25 cellular contexts compared by ENCODE assay signal in the genomic region with DNA sequence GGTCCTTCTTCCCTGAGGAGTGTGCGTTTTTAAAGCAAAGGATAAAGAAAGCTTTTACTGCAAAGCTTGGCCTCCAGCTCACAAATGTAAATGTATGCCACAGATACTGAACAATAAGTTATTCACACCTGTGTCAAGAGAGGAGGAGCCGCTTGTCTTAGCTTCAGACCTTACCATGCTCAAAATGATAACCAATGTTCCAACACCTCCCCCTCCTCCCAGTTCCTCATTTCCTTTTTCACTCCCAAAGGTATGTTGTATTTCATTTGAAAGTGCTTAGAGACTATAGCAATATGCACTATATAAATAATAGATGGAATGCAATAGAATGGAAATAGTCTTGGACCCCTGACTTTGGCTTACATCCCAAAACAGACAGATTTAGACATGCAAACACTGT.
"Had no signal": no experiment of that assay in that cellular context is flagged by ENCODE, and none has a peak within 500 bp of the region (broad histone marks: within the 10 kb centered on the region; RNA-seq: fewer than 3 reads in every experiment).

No MANE protein-coding gene starts in this region.

- H3K4me3 ChIP-seq: adrenal gland, body of pancreas, esophagus squamous epithelium, left ventricle myocardium inferior, lung, neural progenitor cell, spleen, testis, transverse colon had no signal

- H3K36me3 ChIP-seq: adrenal gland, esophagus squamous epithelium, left ventricle myocardium inferior, neural progenitor cell, spleen, transverse colon had no signal

- H3K9me3 ChIP-seq: adrenal gland, body of pancreas, esophagus squamous epithelium, left ventricle myocardium inferior, spleen, testis, transverse colon had no signal

- H3K27me3 ChIP-seq: body of pancreas, esophagus squamous epithelium, neural progenitor cell, testis, transverse colon had no signal

- H3K27ac ChIP-seq: adrenal gland, body of pancreas, epithelial cell of prostate, esophagus squamous epithelium, left ventricle myocardium inferior, neural progenitor cell, spleen, testis, transverse colon had no signal

- DNase-seq: activated CD4-positive, alpha-beta T cell treated with anti-CD3 and anti-CD28 coated beads for 36 hours; activated CD4-positive, alpha-beta T cell treated with anti-CD3 and anti-CD28 coated beads, Interleukin-2, amount 50 U/mL, for 4 hours; activated CD4-positive, CD25-positive, alpha-beta regulatory T cell; activated CD8-positive, alpha-beta memory T cell treated with anti-CD3 and anti-CD28 coated beads for 24 hours; activated effector memory CD4-positive, alpha-beta T cell treated with Interleukin-2 at 50 U/mL for 16 hours; activated naive CD4-positive, alpha-beta T cell treated with anti-CD3 and anti-CD28 coated beads for 36 hours; activated naive CD8-positive, alpha-beta T cell treated with anti-CD3 and anti-CD28 coated beads for 36 hours; adrenal gland; aorta; body of pancreas; dermis blood vessel endothelial cell; effector CD4-positive, alpha-beta T cell; esophagus squamous epithelium; left ventricle myocardium inferior; mesendoderm; natural killer cell; posterior cingulate gyrus; right cardiac atrium; spleen; stimulated activated naive CD4-positive, alpha-beta T cell treated with Interleukin-2 at 50 U/mL for 16 hours; testis; transverse colon had no signal

- H3K4me1 ChIP-seq: adrenal gland, body of pancreas, esophagus squamous epithelium, testis had no signal

- ATAC-seq: activated CD4-positive, alpha-beta T cell treated with anti-CD3 and anti-CD28 coated beads for 36 hours; body of pancreas; natural killer cell; right cardiac atrium had no signal
